ENCODE assay signal across 9 cellular contexts in genomic region chr4:84681488-84682274, GRCh38.
DNase-seq lines count a peak whose midpoint lies in the region; ATAC-seq, FAIRE-seq and TF ChIP-seq lines count a peak whose summit lies in the region.
"Had no signal": no experiment of that assay in that cellular context is flagged by ENCODE, and none has a peak within 500 bp of the region (broad histone marks: within the 10 kb centered on the region; RNA-seq: fewer than 3 reads in every experiment).

No MANE protein-coding gene starts in this region.

- DNase-seq in CD1c-positive myeloid dendritic cell (ENCODE audit: extremely low spot score) (peak; percentile 72), dermis blood vessel endothelial cell (peak; percentile 58), midbrain (lab: John Stamatoyannopoulos, UW) (peak; percentile 52), germinal center (ENCODE audit: low spot score) (no peak), GM19239 (ENCODE audit: insufficient read length, low spot score) (no peak)

- TF ChIP-seq CTCF in OCI-LY3 (IDR thresholded peaks at IDR 0.05; ENCODE audit: low read depth, low read length): peak; percentile 39

- ATAC-seq in activated CD4-positive, CD25-positive, alpha-beta regulatory T cell treated with anti-CD3 and anti-CD28 coated beads, Interleukin-2, amount 50 U/mL, for 24 hours: no peak
- no peak for ATAC-seq in GM21447 (IDR thresholded peaks at IDR 0.05; ENCODE audit: unreplicated experiment)
- ATAC-seq: GM12878 had no signal

- no peak overlapping the region for H3K4me3 ChIP-seq in OCI-LY3 (ENCODE audit: low read length)
- H3K4me3 ChIP-seq: GM12878 had no signal

- H3K36me3 ChIP-seq in OCI-LY3 (replicated peaks; ENCODE audit: low read depth, low read length): no peaks in the 10 kb centered on the region

- no peak overlapping the region for H3K9ac ChIP-seq in OCI-LY3 (ENCODE audit: low read length)

- no peak for FAIRE-seq in GM19239 (lab: Jason Lieb, UNC)
- FAIRE-seq: GM12878 had no signal

- no peaks in the 10 kb centered on the region for H3K9me3 ChIP-seq in OCI-LY3 (ENCODE audit: insufficient read depth, low read length)

- H3K27me3 ChIP-seq in OCI-LY3 (ENCODE audit: low read depth, low read length): no peaks in the 10 kb centered on the region; the same call in 1 of the 2 replicates

- 0 out of 2 replicates have a peak overlapping the region, but pooled peaks have one; percentile 15 for H2AFZ ChIP-seq in OCI-LY3 (ENCODE audit: low read depth, low read length)

- no peaks in the 10 kb centered on the region for H4K20me1 ChIP-seq in OCI-LY3 (ENCODE audit: insufficient read depth, low read length)

- no peak overlapping the region for H3K27ac ChIP-seq in OCI-LY3 (ENCODE audit: low read length)

- peaks cover 16% of the 10 kb centered on the region for H3K4me1 ChIP-seq in OCI-LY3 (ENCODE audit: low read length)

- no peaks in the 10 kb centered on the region for H3K79me2 ChIP-seq in OCI-LY3 (ENCODE audit: low read length)

- peak overlapping the region; percentile 14 for H3K4me2 ChIP-seq in OCI-LY3 (ENCODE audit: low read length)

Comparison
In these comparisons a context has a peak if more than half of its experiments do, and no peak if none do; other contexts are left out.
1. DNase-seq: peak in CD1c-positive myeloid dendritic cell (single experiment), dermis blood vessel endothelial cell (single experiment) and midbrain (single experiment); none in germinal center (single experiment) and GM19239 (single experiment).